ENCODE assay signal across 11 cellular contexts in the genomic region with DNA sequence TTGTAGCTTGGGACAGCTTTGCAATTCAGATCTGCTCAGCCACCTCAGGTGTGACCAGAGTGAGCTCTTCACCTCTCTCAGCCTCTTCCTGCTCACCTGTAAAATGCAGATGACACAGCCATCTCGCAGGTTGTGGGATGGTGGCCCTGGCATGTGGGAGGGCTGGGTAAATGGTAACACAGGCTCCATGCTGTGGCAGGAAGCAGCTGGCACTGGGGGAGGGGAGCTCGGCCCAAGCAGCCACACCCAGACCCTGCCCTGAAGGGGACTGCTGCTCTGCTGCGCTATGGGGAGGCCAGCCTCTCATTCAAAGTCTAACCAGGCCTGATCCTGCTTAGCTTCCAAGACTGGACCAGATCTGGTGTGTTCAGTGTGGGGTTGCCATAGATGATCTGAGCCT. TPM values are rescaled to one million over a fixed set of nuclear protein-coding genes. Genes with fewer than 3 reads are reported as not detected.
A peak's percentile ranks its signal among the peaks of the same experiment; 100 is the strongest.
DNase-seq lines count a peak whose midpoint lies in the region; ATAC-seq and TF ChIP-seq lines count a peak whose summit lies in the region.
"Had no signal": no experiment of that assay in that cellular context is flagged by ENCODE, and none has a peak within 500 bp of the region (broad histone marks: within the 10 kb centered on the region; RNA-seq: fewer than 3 reads in every experiment).

No MANE protein-coding gene starts in this region.

- peak; percentile 38 for ATAC-seq in CD4-positive, alpha-beta T cell (ENCODE audit: poor library complexity)
- peak; percentile 80 for ATAC-seq in left colon

- no peak overlapping the region for H3T11ph ChIP-seq in H9 (ENCODE audit: low read length)

- H3K4me1 Mint-ChIP-seq in CD4-positive, alpha-beta T cell (ENCODE audit: low read depth) = peaks cover 68% of the 10 kb centered on the region
- H3K4me1 Mint-ChIP-seq in H9 = peaks cover 46 to 61% of the 10 kb centered on the region in 2 experiments

- no peak overlapping the region for H2BK120ac ChIP-seq in H9 (ENCODE audit: low read depth, low read length, poor library complexity, severe bottlenecking)

- H3K23ac ChIP-seq in H9 (ENCODE audit: insufficient read length, low read depth, low read length) = no peak overlapping the region

- no peak overlapping the region for H3K4ac ChIP-seq in H9 (ENCODE audit: low read depth, low read length)

- H4K91ac ChIP-seq in H9 (ENCODE audit: insufficient read length, low read depth, low read length) = no peak overlapping the region

- no peak overlapping the region for H2AK5ac ChIP-seq in H9 (ENCODE audit: insufficient read length, low read length)

- no peak overlapping the region for H4K8ac ChIP-seq in H9 (replicated peaks; ENCODE audit: insufficient read length, low read depth, low read length)

- H3K27ac ChIP-seq in CD4-positive, alpha-beta T cell (ENCODE audit: low read depth, low read length) = no peak overlapping the region
- H3K27ac ChIP-seq in H9 (ENCODE audit: insufficient read length, low read depth, low read length) = peak overlapping the region; percentile 14
- no peak overlapping the region for H3K27ac ChIP-seq in SJCRH30
- H3K27ac ChIP-seq: uterus had no signal

- peak overlapping the region; percentile 1 for H3K4me3 Mint-ChIP-seq in CD4-positive, alpha-beta T cell
- H3K4me3 Mint-ChIP-seq in H9 = no peak overlapping the region

- H3K36me3 Mint-ChIP-seq in CD4-positive, alpha-beta T cell (ENCODE audit: low read depth) = peaks cover 23% of the 10 kb centered on the region
- peaks cover 2 to 9% (median 5%) of the 10 kb centered on the region in 3 experiments; a peak in 6 of 7 replicates for H3K36me3 Mint-ChIP-seq in H9 (ENCODE audit: insufficient read depth in 1 of 3, low read depth in 3 of 3)

- H3K27me3 Mint-ChIP-seq in CD4-positive, alpha-beta T cell = no peaks in the 10 kb centered on the region
- 0 out of 2 replicates have a peak, but pooled peaks cover 2% of the 10 kb centered on the region for H3K27me3 Mint-ChIP-seq in H9 (ENCODE audit: low read depth)

- H2AFZ ChIP-seq in H9 (ENCODE audit: low read length) = no peak overlapping the region

- no peak overlapping the region for H2BK15ac ChIP-seq in H9 (ENCODE audit: low read depth, low read length)

- POLR2A ChIA-PET in CD4-positive, alpha-beta T cell (lab: Charles Lee) = interaction anchor here (1.4 kb wide), 1 partner anchor 34 kb away, joined by 8 read pairs; no protein-coding TSS in a partner anchor

- no peak overlapping the region for H2BK20ac ChIP-seq in H9 (ENCODE audit: low read depth, low read length, poor library complexity, severe bottlenecking)

- peak overlapping the region; percentile 83 for H3K27ac Mint-ChIP-seq in CD4-positive, alpha-beta T cell
- H3K27ac Mint-ChIP-seq in H9 = peak overlapping the region in 2 of 3 experiments; percentile 21 to 54; a peak in 4 of 7 replicates

- H3K27me3 ChIP-seq in CD4-positive, alpha-beta T cell (ENCODE audit: control insufficient read depth, insufficient read depth, low read length) = no peaks in the 10 kb centered on the region
- H3K27me3 ChIP-seq in H9 (ENCODE audit: insufficient read depth, low read length) = no peaks in the 10 kb centered on the region
- H3K27me3 ChIP-seq in SJCRH30 = no peaks in the 10 kb centered on the region
- H3K27me3 ChIP-seq: uterus had no signal

- H3K14ac ChIP-seq in H9 (ENCODE audit: insufficient read depth, low read length) = peak overlapping the region; percentile 2; the same call in 1 of the 2 replicates

- peaks cover 3% of the 10 kb centered on the region for H3K36me3 ChIP-seq in SJCRH30
- H3K36me3 ChIP-seq: uterus had no signal

- CTCF ChIA-PET in CD4-positive, alpha-beta T cell (lab: Charles Lee) = interaction anchor here (2.7 kb wide), 1 partner anchor 34 kb away, joined by 8 read pairs; no protein-coding TSS in a partner anchor

- peaks cover 20% of the 10 kb centered on the region; the same call in 1 of the 2 replicates for H3K4me1 ChIP-seq in H9 (ENCODE audit: insufficient read depth, low read length)
- H3K4me1 ChIP-seq in SJCRH30 = no peaks in the 10 kb centered on the region
- H3K4me1 ChIP-seq: uterus had no signal

- H3K4me2 ChIP-seq in H9 (ENCODE audit: insufficient read depth, insufficient read length, low read length) = no peak overlapping the region

- H3K4me3 ChIP-seq in SJCRH30 = no peak overlapping the region
- H3K4me3 ChIP-seq: uterus had no signal

- H3K79me1 ChIP-seq in H9 (ENCODE audit: insufficient read depth, low read depth, low read length, poor library complexity, severe bottlenecking) = no peaks in the 10 kb centered on the region

- H2BK12ac ChIP-seq in H9 (ENCODE audit: insufficient read length, low read depth, low read length) = no peak overlapping the region

- no peaks in the 10 kb centered on the region for H3K79me2 ChIP-seq in H9 (ENCODE audit: insufficient read depth, low read length)

- H3K56ac ChIP-seq in H9 (ENCODE audit: insufficient read length, low read depth, low read length) = no peak overlapping the region

- H3K18ac ChIP-seq in H9 (ENCODE audit: insufficient read length, low read depth, low read length) = no peak overlapping the region

- no peaks in the 10 kb centered on the region for H3K9me3 Mint-ChIP-seq in CD4-positive, alpha-beta T cell
- H3K9me3 Mint-ChIP-seq in H9 = peaks cover 2 to 7% of the 10 kb centered on the region in 2 experiments

- H3K9ac ChIP-seq in H9 (ENCODE audit: extremely low read depth, insufficient read length, low read length) = no peak overlapping the region

- DNase-seq in CD4-positive, alpha-beta T cell = peak in 1 of 10 experiments; percentile 18
- peak; percentile 79 for DNase-seq in H9
- DNase-seq in SJCRH30 = peak; percentile 38 to 40
- DNase-seq in left colon = peak; percentile 68 to 71
- no peak for DNase-seq in activated gamma-delta T cell treated with Interleukin-2 at 50 U/mL for 16 hours
- no peak for DNase-seq in epidermal melanocyte (ENCODE audit: insufficient read length, low spot score)
- DNase-seq in Ammon's horn (ENCODE audit: low spot score) = no peak
- DNase-seq in COLO829 (ENCODE audit: low spot score) = no peak
- DNase-seq: DMS79, KG1, uterus had no signal

- intact Hi-C loops in CD4-positive, alpha-beta T cell (cut with DNase I, micrococcal nuclease) = no loop called here
- intact Hi-C loops in left colon (cut with DNase I, micrococcal nuclease) = no loop called here

- no CpG with 5 or more reads among the region's 3 CpGs for WGBS in H9 (ENCODE audit: extremely low coverage, insufficient read length, low lambda C conversion rate)

- TF ChIP-seq CTCF in CD4-positive, alpha-beta T cell (IDR thresholded peaks at IDR 0.05) = no peak
- TF ChIP-seq CTCF in H9 (conservative IDR thresholded peaks at IDR 0.05) = no peak

- no peaks in the 10 kb centered on the region for H3K23me2 ChIP-seq in H9 (ENCODE audit: insufficient read length, low read depth, low read length, poor library complexity, severe bottlenecking)

- no peak overlapping the region for H2BK5ac ChIP-seq in H9 (ENCODE audit: insufficient read length, low read length)

- peaks cover 2% of the 10 kb centered on the region for H4K20me1 ChIP-seq in H9 (ENCODE audit: control insufficient read depth, insufficient read depth, insufficient read length)

- H3K9me3 ChIP-seq in CD4-positive, alpha-beta T cell (ENCODE audit: control insufficient read depth, low read length) = no peaks in the 10 kb centered on the region
- no peaks in the 10 kb centered on the region for H3K9me3 ChIP-seq in H9 (ENCODE audit: control insufficient read depth, low read depth, low read length)
- H3K9me3 ChIP-seq in SJCRH30 (replicated peaks) = no peaks in the 10 kb centered on the region
- H3K9me3 ChIP-seq: uterus had no signal

- no peak overlapping the region for H4K5ac ChIP-seq in H9 (ENCODE audit: insufficient read length, low read depth, low read length)

RNA-seq across cellular contexts. Expression of a gene that starts 24.1 kb away (rescaled TPM):
- 10 to 100 TPM; 27.3 to 28.8 TPM for total RNA-seq in CD4-positive, alpha-beta T cell
- total RNA-seq in H9 (2021) (17.4 and 18.8 TPM in 2 replicates), left colon (10 to 100 TPM; 21.3 to 22.9 TPM)
- 31.1 and 32.2 TPM in 2 replicates for total RNA-seq in SJCRH30 (2014; rRNA removed; shearing (Covaris generic))

Comparison
In these comparisons a context has a peak if more than half of its experiments do, and no peak if none do; other contexts are left out.
1. DNase-seq: peak in H9 (single experiment), SJCRH30 (2 of 2) and left colon (2 of 2); none in activated gamma-delta T cell treated with Interleukin-2 at 50 U/mL for 16 hours (single experiment), epidermal melanocyte (single experiment), Ammon's horn (single experiment) and COLO829 (single experiment).